Comparison of ENCODE assay signal across 24 cellular contexts in genomic region chr12:114302117-114302516, GRCh38.
"Had no signal": no experiment of that assay in that cellular context is flagged by ENCODE, and none has a peak within 500 bp of the region (broad histone marks: within the 10 kb centered on the region; RNA-seq: fewer than 3 reads in every experiment).

No MANE protein-coding gene starts in this region.

- ATAC-seq: activated CD8-positive, alpha-beta memory T cell treated with anti-CD3 and anti-CD28 coated beads, Interleukin-2, amount 10 ng/mL, durations not matched to agents 7 days and 5 days; activated naive CD4-positive, alpha-beta T cell treated with anti-CD3 and anti-CD28 coated beads, Interleukin-2, amount 50 U/mL, for 72 hours; activated naive CD8-positive, alpha-beta T cell treated with anti-CD3 and anti-CD28 coated beads, Interleukin-2, amount 50 U/mL, for 24 hours; activated T-cell treated with anti-CD3 and anti-CD28 coated beads, Interleukin-2, amount 50 U/mL, for 4 hours; T-helper 17 cell had no signal

- H3K27ac Mint-ChIP-seq: activated B cell treated with CpG ODN at 0.5 μM for 24 hours; activated CD4-positive, alpha-beta T cell treated with anti-CD3 and anti-CD28 coated beads, Interleukin-2, amount 10 ng/mL, durations not matched to agents 24 days and 14 days; activated CD8-positive, alpha-beta memory T cell treated with anti-CD3 and anti-CD28 coated beads, Interleukin-2, amount 10 ng/mL, durations not matched to agents 7 days and 5 days; activated naive CD4-positive, alpha-beta T cell treated with anti-CD3 and anti-CD28 coated beads, Interleukin-2, amount 50 U/mL, for 72 hours; activated naive CD8-positive, alpha-beta T cell treated with anti-CD3 and anti-CD28 coated beads, Interleukin-2, amount 50 U/mL, for 24 hours; T-helper 17 cell had no signal

- H3K27me3 Mint-ChIP-seq: activated CD4-positive, alpha-beta T cell treated with anti-CD3 and anti-CD28 coated beads, Interleukin-2, amount 10 ng/mL, durations not matched to agents 24 days and 14 days; activated CD8-positive, alpha-beta memory T cell treated with anti-CD3 and anti-CD28 coated beads, Interleukin-2, amount 10 ng/mL, durations not matched to agents 7 days and 5 days; T-helper 17 cell had no signal

- H3K4me1 Mint-ChIP-seq: activated B cell treated with CpG ODN at 0.5 μM for 24 hours; activated CD4-positive, alpha-beta T cell treated with anti-CD3 and anti-CD28 coated beads, Interleukin-2, amount 10 ng/mL, durations not matched to agents 24 days and 14 days; activated CD8-positive, alpha-beta memory T cell treated with anti-CD3 and anti-CD28 coated beads, Interleukin-2, amount 10 ng/mL, durations not matched to agents 7 days and 5 days; activated naive CD8-positive, alpha-beta T cell treated with anti-CD3 and anti-CD28 coated beads, Interleukin-2, amount 50 U/mL, for 24 hours; brain; T-helper 17 cell had no signal

- DNase-seq: activated B cell treated with CpG ODN at 0.5 μM for 24 hours; activated CD4-positive, alpha-beta T cell treated with anti-CD3 and anti-CD28 coated beads for 1 hour; activated CD4-positive, alpha-beta T cell treated with anti-CD3 and anti-CD28 coated beads, Interleukin-2, amount 10 ng/mL, durations not matched to agents 24 days and 14 days; activated CD4-positive, alpha-beta T cell treated with anti-CD3 and anti-CD28 coated beads, Interleukin-2, amount 50 U/mL, for 48 hours; activated CD8-positive, alpha-beta memory T cell treated with anti-CD3 and anti-CD28 coated beads, Interleukin-2, amount 10 ng/mL, durations not matched to agents 7 days and 5 days; activated effector memory CD4-positive, alpha-beta T cell treated with anti-CD3 and anti-CD28 coated beads, Interleukin-2, amount 50 U/mL, for 16 hours; activated naive CD4-positive, alpha-beta T cell treated with Interleukin-2 at 50 U/mL for 16 hours; activated naive CD8-positive, alpha-beta T cell treated with anti-CD3 and anti-CD28 coated beads, Interleukin-2, amount 50 U/mL, for 24 hours; activated T-cell treated with anti-CD3 and anti-CD28 coated beads, Interleukin-2, amount 50 U/mL, for 4 hours; amniotic stem cell; KG1; NCI-H1048; NCI-H1694; NCI-H2029; NCI-H2107; NCI-H2171 treated with DMSO at 0.1 percent for 48 hours; NCI-H226; NCI-H526; NCI-H774; SIG-M5; T-helper 17 cell; T-helper 9 cell had no signal

- H3K4me3 Mint-ChIP-seq: activated B cell treated with CpG ODN at 0.5 μM for 24 hours; activated CD4-positive, alpha-beta T cell treated with anti-CD3 and anti-CD28 coated beads, Interleukin-2, amount 10 ng/mL, durations not matched to agents 24 days and 14 days; activated CD8-positive, alpha-beta memory T cell treated with anti-CD3 and anti-CD28 coated beads, Interleukin-2, amount 10 ng/mL, durations not matched to agents 7 days and 5 days; activated naive CD8-positive, alpha-beta T cell treated with anti-CD3 and anti-CD28 coated beads, Interleukin-2, amount 50 U/mL, for 24 hours; activated T-cell treated with anti-CD3 and anti-CD28 coated beads, Interleukin-2, amount 50 U/mL, for 4 hours; T-helper 17 cell had no signal

- H3K9me3 Mint-ChIP-seq: activated CD4-positive, alpha-beta T cell treated with anti-CD3 and anti-CD28 coated beads, Interleukin-2, amount 10 ng/mL, durations not matched to agents 24 days and 14 days; activated naive CD8-positive, alpha-beta T cell treated with anti-CD3 and anti-CD28 coated beads, Interleukin-2, amount 50 U/mL, for 24 hours had no signal

- H3K36me3 Mint-ChIP-seq: activated CD8-positive, alpha-beta memory T cell treated with anti-CD3 and anti-CD28 coated beads, Interleukin-2, amount 10 ng/mL, durations not matched to agents 7 days and 5 days; activated naive CD4-positive, alpha-beta T cell treated with anti-CD3 and anti-CD28 coated beads, Interleukin-2, amount 50 U/mL, for 72 hours; brain had no signal
